ENCODE assay signal across 8 cellular contexts in genomic region chr17:8382052-8382879, GRCh38. TPM values are rescaled to one million over a fixed set of nuclear protein-coding genes. Genes with fewer than 3 reads are reported as not detected.
A peak's percentile ranks its signal among the peaks of the same experiment; 100 is the strongest.
DNase-seq lines count a peak whose midpoint lies in the region; ATAC-seq and TF ChIP-seq lines count a peak whose summit lies in the region.

No MANE protein-coding gene starts in this region.

- H3K27ac Mint-ChIP-seq in effector memory CD8-positive, alpha-beta T cell: peak overlapping the region; percentile 96 to 97
- peak overlapping the region; percentile 100 for H3K27ac Mint-ChIP-seq in neural crest cell (ENCODE audit: unreplicated experiment)

- no peaks in the 10 kb centered on the region for H3K27me3 Mint-ChIP-seq in effector memory CD8-positive, alpha-beta T cell
- no peaks in the 10 kb centered on the region for H3K27me3 Mint-ChIP-seq in neural crest cell (ENCODE audit: low read depth)

- no peak for TF ChIP-seq CTCF in neural crest cell (conservative IDR thresholded peaks at IDR 0.05)

- H3K36me3 Mint-ChIP-seq in effector memory CD8-positive, alpha-beta T cell (ENCODE audit: insufficient read depth): peaks cover 77% of the 10 kb centered on the region
- H3K36me3 Mint-ChIP-seq in neural crest cell (ENCODE audit: low read depth): peaks cover 26% of the 10 kb centered on the region

- ATAC-seq in effector memory CD8-positive, alpha-beta T cell (replicated peaks): no peak
- no peak for ATAC-seq in GM19023 (IDR thresholded peaks at IDR 0.05; ENCODE audit: unreplicated experiment)

- no peaks in the 10 kb centered on the region for H3K9me3 Mint-ChIP-seq in effector memory CD8-positive, alpha-beta T cell
- H3K9me3 Mint-ChIP-seq in neural crest cell: no peaks in the 10 kb centered on the region

- H3K4me3 Mint-ChIP-seq in effector memory CD8-positive, alpha-beta T cell: peak overlapping the region; percentile 97 to 98
- H3K4me3 Mint-ChIP-seq in neural crest cell: peak overlapping the region; percentile 100

- peak; percentile 41 for DNase-seq in ELR (ENCODE audit: low read depth)
- peak; percentile 16 for DNase-seq in NCI-H1694 (lab: John Stamatoyannopoulos, UW)
- DNase-seq in effector memory CD8-positive, alpha-beta T cell: no peak
- DNase-seq in neural crest cell (ENCODE audit: low read depth, low spot score): no peak
- no peak for DNase-seq in D341Med (ENCODE audit: low spot score)
- DNase-seq in UCSD-AML1 (lab: John Stamatoyannopoulos, UW; ENCODE audit: unreplicated experiment): no peak
- no peak for DNase-seq in NOMO-1 treated with dmso at 0.1 percent for 144 hours (lab: John Stamatoyannopoulos, UW; ENCODE audit: unreplicated experiment)

- H3K4me1 Mint-ChIP-seq in effector memory CD8-positive, alpha-beta T cell (ENCODE audit: low read depth in 2 of 2): peaks cover 41 to 48% of the 10 kb centered on the region in 2 donors
- H3K4me1 Mint-ChIP-seq in neural crest cell: peaks cover 52% of the 10 kb centered on the region

RNA-seq across cellular contexts. Expression of gene RPL26, which starts 0.7 kb away (rescaled TPM):
- 1,793 and 1,885 TPM in 2 replicates for total RNA-seq in neural crest cell

RNA-seq across cellular contexts. Expression of gene RNF222, which starts 15.4 kb away (rescaled TPM):
- total RNA-seq in neural crest cell: not detected in 2 replicates

RNA-seq across cellular contexts. Expression of gene ODF4, which starts 42.6 kb away (rescaled TPM):
- total RNA-seq in neural crest cell: not detected in 2 replicates

RNA-seq across cellular contexts. Expression of gene NDEL1, which starts 53.4 kb away (rescaled TPM):
- total RNA-seq in neural crest cell: 34.1 and 34.3 TPM in 2 replicates

Comparison
In these comparisons a context has a peak if more than half of its experiments do, and no peak if none do; other contexts are left out.
1. DNase-seq: peak in ELR (single experiment) and NCI-H1694 (single experiment); none in effector memory CD8-positive, alpha-beta T cell (0 of 3), neural crest cell (single experiment), D341Med (single experiment), UCSD-AML1 (single experiment) and NOMO-1 treated with dmso at 0.1 percent for 144 hours (single experiment).